19 cellular contexts compared by ENCODE assay signal in genomic region chr4:56671860-56672259, GRCh38. TPM values are rescaled to one million over a fixed set of nuclear protein-coding genes. Genes with fewer than 3 reads are reported as not detected.
DNase-seq lines count a peak whose midpoint lies in the region; ATAC-seq, FAIRE-seq and TF ChIP-seq lines count a peak whose summit lies in the region.
"Had no signal": no experiment of that assay in that cellular context is flagged by ENCODE, and none has a peak within 500 bp of the region (broad histone marks: within the 10 kb centered on the region; RNA-seq: fewer than 3 reads in every experiment).

No MANE protein-coding gene starts in this region.

- peaks cover 29% of the 10 kb centered on the region for H3K4me1 ChIP-seq in ACC112 (ENCODE audit: control insufficient read depth, insufficient read depth, low read length, unreplicated experiment)
- no peaks in the 10 kb centered on the region for H3K4me1 ChIP-seq in IMR-90 (ENCODE audit: control insufficient read depth, insufficient read depth, low read length)
- H3K4me1 ChIP-seq: Peyer's patch had no signal

- no peak overlapping the region for H2AK9ac ChIP-seq in IMR-90 (replicated peaks; ENCODE audit: low read depth, low read length, poor library complexity)

- dilution Hi-C loops in IMR-90 (cut with HindIII; ENCODE audit: low sequenced_read_pairs, unreplicated experiment), result no loop called here

- CTCF ChIA-PET in IMR-90 (lab: Yijun Ruan, JAX), result interaction anchor here (0.6 to 1.4 kb wide), 2 partner anchors 9 to 118 kb away, joined by 3 to 4 read pairs; partner anchors contain the start of gene HOPX

- H3K4ac ChIP-seq in IMR-90 (ENCODE audit: low read depth, low read length), result no peak overlapping the region

- H3K18ac ChIP-seq in IMR-90 (ENCODE audit: low read depth, low read length), result no peak overlapping the region

- TF ChIP-seq POLR2A in IMR-90 (IDR thresholded peaks at IDR 0.05; ENCODE audit: low read depth, low read length), result no peak

- no peak overlapping the region for H2AFZ ChIP-seq in ACC112 (ENCODE audit: low read length, unreplicated experiment)
- H2AFZ ChIP-seq in IMR-90 (replicated peaks; ENCODE audit: low read length, poor library complexity), result no peak overlapping the region

- no peak overlapping the region for H3K23ac ChIP-seq in IMR-90 (ENCODE audit: low read depth, low read length)

- H3K9me1 ChIP-seq in IMR-90 (ENCODE audit: insufficient read depth, low read length), result no peaks in the 10 kb centered on the region

- H2BK5ac ChIP-seq in IMR-90 (ENCODE audit: low read depth, low read length, poor library complexity, severe bottlenecking), result no peak overlapping the region

- H3K27ac Mint-ChIP-seq in stimulated activated naive CD8-positive, alpha-beta T cell treated with anti-CD3 and anti-CD28 coated beads, Interleukin-15, amount 100 ng/mL, for 72 hours, result no peak overlapping the region
- H3K27ac Mint-ChIP-seq: B cell; CD4-positive, alpha-beta T cell had no signal

- H3K9me3 Mint-ChIP-seq in stimulated activated naive CD8-positive, alpha-beta T cell treated with anti-CD3 and anti-CD28 coated beads, Interleukin-15, amount 100 ng/mL, for 72 hours, result peaks cover 0 to 8% of the 10 kb centered on the region in 2 donors
- H3K9me3 Mint-ChIP-seq: CD4-positive, alpha-beta T cell had no signal

- no peak overlapping the region for H2BK120ac ChIP-seq in IMR-90 (ENCODE audit: low read depth, low read length)

- no peak for FAIRE-seq in bronchial epithelial cell (lab: Jason Lieb, UNC)
- FAIRE-seq: D721Med had no signal

- TF ChIP-seq CTCF in IMR-90 (conservative IDR thresholded peaks at IDR 0.05; ENCODE audit: low read depth, low read length) (no peak), bronchial epithelial cell (IDR thresholded peaks at IDR 0.05; ENCODE audit: insufficient read depth, low read length, severe bottlenecking) (no peak), foreskin fibroblast (IDR thresholded peaks at IDR 0.05; ENCODE audit: low read depth, low read length) (no peak)

- H3K4me1 Mint-ChIP-seq in stimulated activated naive CD8-positive, alpha-beta T cell treated with anti-CD3 and anti-CD28 coated beads, Interleukin-15, amount 100 ng/mL, for 72 hours, result no peaks in the 10 kb centered on the region
- H3K4me1 Mint-ChIP-seq: B cell had no signal

- no peak for DNase-seq in IMR-90
- peak; percentile 84 for DNase-seq in bronchial epithelial cell (ENCODE audit: low read depth)
- peak; percentile 23 to 69 for DNase-seq in foreskin fibroblast
- no peak for DNase-seq in stimulated activated naive CD8-positive, alpha-beta T cell treated with anti-CD3 and anti-CD28 coated beads, Interleukin-15, amount 100 ng/mL, for 72 hours
- no peak for DNase-seq in NOMO-1 treated with dmso at 0.1 percent for 144 hours (lab: John Stamatoyannopoulos, UW; ENCODE audit: unreplicated experiment)
- no peak for DNase-seq in HuH-7 (ENCODE audit: low spot score)
- DNase-seq: CD4-positive, alpha-beta T cell; GF-D8; NCI-H1105; NCI-H2029; NCI-H510A treated with DMSO at 0.1 percent for 48 hours; Peyer's patch; SIG-M5; SW 1271 had no signal

- no peak overlapping the region for H4K5ac ChIP-seq in IMR-90 (ENCODE audit: low read depth, low read length)

- H2BK20ac ChIP-seq in IMR-90 (ENCODE audit: low read depth, low read length), result no peak overlapping the region

- H2AK5ac ChIP-seq in IMR-90 (ENCODE audit: low read depth, low read length), result no peak overlapping the region

- H2BK15ac ChIP-seq in IMR-90 (ENCODE audit: low read depth, low read length), result no peak overlapping the region

- no peak overlapping the region for H3K4me3 Mint-ChIP-seq in stimulated activated naive CD8-positive, alpha-beta T cell treated with anti-CD3 and anti-CD28 coated beads, Interleukin-15, amount 100 ng/mL, for 72 hours
- H3K4me3 Mint-ChIP-seq: B cell; CD4-positive, alpha-beta T cell had no signal

- 0 out of 2 replicates have a peak, but pooled peaks cover 2% of the 10 kb centered on the region for H3K9me3 ChIP-seq in IMR-90 (ENCODE audit: control insufficient read depth, insufficient read depth, low read length)

- no peaks in the 10 kb centered on the region for H3K36me3 ChIP-seq in ACC112 (ENCODE audit: insufficient read depth, low read length)
- no peaks in the 10 kb centered on the region for H3K36me3 ChIP-seq in IMR-90 (ENCODE audit: control insufficient read depth, insufficient read depth, low read length)
- H3K36me3 ChIP-seq in bronchial epithelial cell (ENCODE audit: control insufficient read depth, insufficient read depth, low read length), result no peaks in the 10 kb centered on the region
- H3K36me3 ChIP-seq: Peyer's patch had no signal

- H3K4me2 ChIP-seq in IMR-90 (ENCODE audit: low read depth, low read length), result no peak overlapping the region

- H4K91ac ChIP-seq in IMR-90 (ENCODE audit: insufficient read depth, low read depth, low read length), result no peak overlapping the region

- no peak overlapping the region for H3K56ac ChIP-seq in IMR-90 (ENCODE audit: extremely low read depth, insufficient read depth, low read length)

- no peaks in the 10 kb centered on the region for H3K79me1 ChIP-seq in IMR-90 (ENCODE audit: low read depth in 1 of 2, low read length in 2 of 2)

- H3K14ac ChIP-seq in IMR-90 (replicated peaks; ENCODE audit: low read depth, low read length), result no peak overlapping the region

- WGBS in IMR-90 (ENCODE audit: extremely low coverage in 2 of 2, insufficient read length in 1 of 2), 2 experiments, result no CpG with 5 or more reads among the region's 2 CpGs

- no peak overlapping the region for H4K8ac ChIP-seq in IMR-90 (ENCODE audit: low read depth in 2 of 2, low read length in 2 of 2)

- H3K27ac ChIP-seq in ACC112 (ENCODE audit: low read depth, low read length) (peak overlapping the region; percentile 50; the same call in 1 of the 2 replicates), IMR-90 (ENCODE audit: insufficient read depth, low read length) (no peak overlapping the region)
- H3K27ac ChIP-seq: Peyer's patch had no signal

- H3K27me3 ChIP-seq in ACC112 (ENCODE audit: insufficient read depth, low read length) (no peaks in the 10 kb centered on the region), IMR-90 (ENCODE audit: control insufficient read depth, insufficient read depth, low read length) (peaks cover 19% of the 10 kb centered on the region), bronchial epithelial cell (ENCODE audit: control insufficient read depth, insufficient read depth, low read length) (no peaks in the 10 kb centered on the region)
- H3K27me3 ChIP-seq: Peyer's patch had no signal

- intact Hi-C loops in IMR-90 (cut with micrococcal nuclease), result no loop called here

- POLR2A ChIA-PET in IMR-90 (lab: Charles Lee; ENCODE audit: unreplicated experiment), result no interaction called here

- H3K9ac ChIP-seq in IMR-90 (ENCODE audit: low read depth, low read length), result no peak overlapping the region

- H3K79me2 ChIP-seq in ACC112 (ENCODE audit: control insufficient read depth, insufficient read depth, low read length, unreplicated experiment), result no peaks in the 10 kb centered on the region

- no peak overlapping the region for H3K4me3 ChIP-seq in ACC112 (ENCODE audit: low read depth, low read length)
- H3K4me3 ChIP-seq in IMR-90 (ENCODE audit: insufficient read depth, low read depth, low read length), result no peak overlapping the region
- H3K4me3 ChIP-seq in bronchial epithelial cell (ENCODE audit: low read depth, low read length), result no peak overlapping the region
- no peak overlapping the region for H3K4me3 ChIP-seq in foreskin fibroblast (ENCODE audit: low read depth in 1 of 2, low read length in 2 of 2)
- H3K4me3 ChIP-seq: Peyer's patch had no signal

- H3K27me3 Mint-ChIP-seq in stimulated activated naive CD8-positive, alpha-beta T cell treated with anti-CD3 and anti-CD28 coated beads, Interleukin-15, amount 100 ng/mL, for 72 hours, result peaks cover 18% of the 10 kb centered on the region
- H3K27me3 Mint-ChIP-seq: CD4-positive, alpha-beta T cell had no signal

- TF ChIP-seq RAD21 in IMR-90 (IDR thresholded peaks at IDR 0.05; ENCODE audit: low read length), result no peak

- no TSS peak for BruUV-seq in IMR-90 (replicated peaks; lab: Mats Ljungman, UMichigan)

- H4K20me1 ChIP-seq in IMR-90 (ENCODE audit: insufficient read depth, low read length), result no peaks in the 10 kb centered on the region

- in situ Hi-C loops in IMR-90 (cut with MboI; ENCODE audit: low sequenced_read_pairs), result no loop called here

- no peak for ATAC-seq in IMR-90 (ENCODE audit: low read depth)
- no peak for ATAC-seq in stimulated activated naive CD8-positive, alpha-beta T cell treated with anti-CD3 and anti-CD28 coated beads, Interleukin-15, amount 100 ng/mL, for 72 hours
- no peak for ATAC-seq in GM21825 (IDR thresholded peaks at IDR 0.05; ENCODE audit: unreplicated experiment)

TF ChIP-seq in IMR-90, 13 proteins besides CTCF, POLR2A, EP300 and RAD21:
- TF ChIP-seq CEBPB (IDR thresholded peaks at IDR 0.05; ENCODE audit: low read depth, low read length), result 0 out of 2 replicates have a peak, but pooled peaks have one; percentile 42
- TF ChIP-seq MAZ (IDR thresholded peaks at IDR 0.05; ENCODE audit: borderline replicate concordance, low read depth, low read length), result no peak
- TF ChIP-seq MXI1 (IDR thresholded peaks at IDR 0.05; ENCODE audit: borderline replicate concordance, low read depth, low read length), result no peak

RNA-seq across cellular contexts. Expression of gene HOPX, which starts 9.2 kb away (rescaled TPM):
- 1.3 and 1.7 TPM in 2 replicates for total RNA-seq in IMR-90 (2012; rRNA removed)
- polyA plus RNA-seq in IMR-90 (2012; rRNA removed), result 1.7 and 2.0 TPM in 2 replicates
- 1.2 and 1.5 TPM in 2 replicates for polyA plus RNA-seq in IMR-90 (2012; cell fraction: cytosol; rRNA removed)
- polyA plus RNA-seq in IMR-90 (2012; cell fraction: nucleus; rRNA removed; ENCODE audit: low replicate concordance), result 0.47 and 0.64 TPM in 2 replicates
- 30.8 and 194 TPM in 2 replicates for total RNA-seq in bronchial epithelial cell
- total RNA-seq: H4 had no signal

Comparison
In these comparisons a context has a peak if more than half of its experiments do, and no peak if none do; other contexts are left out.
1. DNase-seq: peak in bronchial epithelial cell (single experiment) and foreskin fibroblast (2 of 2); none in IMR-90 (single experiment), stimulated activated naive CD8-positive, alpha-beta T cell treated with anti-CD3 and anti-CD28 coated beads, Interleukin-15, amount 100 ng/mL, for 72 hours (0 of 2), NOMO-1 treated with dmso at 0.1 percent for 144 hours (single experiment) and HuH-7 (single experiment).
2. RNA of gene HOPX, which starts 9.2 kb away (total RNA-seq): 30.8 to 194 TPM in bronchial epithelial cell; 1.3 to 1.7 TPM in IMR-90; every median in the first group is over 10 times any median in the second.